ENCODE assay signal across 27 cellular contexts in the genomic region with DNA sequence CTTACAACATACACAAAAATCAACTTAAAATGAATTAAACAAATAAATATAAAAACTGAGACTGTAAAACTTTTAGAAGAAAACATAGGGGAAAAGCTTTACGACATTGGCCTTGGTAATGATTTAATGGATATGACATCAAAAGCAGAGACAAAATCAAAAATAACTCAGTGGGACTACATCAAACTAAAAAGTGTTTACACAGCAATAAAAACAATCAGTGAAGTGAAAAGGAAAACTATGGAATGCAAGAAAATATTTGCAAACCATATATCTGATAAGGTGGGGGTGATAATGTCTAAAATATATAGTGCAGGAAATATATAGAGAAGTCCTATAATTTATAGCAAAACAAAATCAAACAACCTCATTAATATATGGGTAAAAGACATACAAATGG.
"Had no signal": no experiment of that assay in that cellular context is flagged by ENCODE, and none has a peak within 500 bp of the region (broad histone marks: within the 10 kb centered on the region; RNA-seq: fewer than 3 reads in every experiment).

No MANE protein-coding gene starts in this region.

- FAIRE-seq: pancreas, small intestine had no signal

- H3K4me1 ChIP-seq: neural progenitor cell, pancreas, parathyroid adenoma, prostate gland, psoas muscle, right atrium auricular region, sigmoid colon, spleen had no signal

- H3K36me3 ChIP-seq: neural progenitor cell, neutrophil, ovary, pancreas, prostate gland, right atrium auricular region, sigmoid colon, spleen had no signal

- H3K9me3 ChIP-seq: neutrophil, ovary, pancreas, prostate gland, right atrium auricular region, sigmoid colon had no signal

- H3K4me3 ChIP-seq: neural progenitor cell, ovary, pancreas, prostate gland, psoas muscle, right atrium auricular region, sigmoid colon, skin epidermis, smooth muscle cell, spleen had no signal

- H3K4me2 ChIP-seq: neural progenitor cell, smooth muscle cell had no signal

- H3K79me2 ChIP-seq: parathyroid adenoma had no signal

- H3K27me3 ChIP-seq: neural progenitor cell, neutrophil, ovary, pancreas, right atrium auricular region, sigmoid colon, spleen had no signal

- ATAC-seq: naive thymus-derived CD8-positive, alpha-beta T cell; natural killer cell; natural killer cell treated with Interleukin-12 subunit alpha and Interleukin-12 subunit beta and Interleukin-15 and Interleukin-18, amount 100 ng/mL, for 72 hours; pancreas; psoas muscle; right cardiac atrium; sciatic nerve had no signal

- H2AFZ ChIP-seq: neural progenitor cell, parathyroid adenoma had no signal

- H3K27ac ChIP-seq: neural progenitor cell, neutrophil, ovary, pancreas, parathyroid adenoma, prostate gland, psoas muscle, right atrium auricular region, sigmoid colon, skin epidermis, spleen had no signal

- DNase-seq: naive thymus-derived CD8-positive, alpha-beta T cell; natural killer cell; nephron progenitor cell; nucleus accumbens; occipital lobe; ovary; pancreas; posterior cingulate gyrus; psoas muscle; retina; right cardiac atrium; sigmoid colon; small intestine; spleen; stimulated activated CD4-positive, alpha-beta T cell treated with anti-CD3 and anti-CD28 coated beads, Interleukin-12 subunit alpha, Interleukin-12 subunit beta, amount 100 ng/mL, for 4 hours; stimulated activated CD4-positive, alpha-beta T cell treated with anti-CD3 and anti-CD28 coated beads, Interleukin-15, amount 100 ng/mL, for 24 hours; stimulated activated CD4-positive, alpha-beta T cell treated with anti-CD3 and anti-CD28 coated beads, Interleukin-1b, Interleukin-23, amount 100 ng/mL, for 48 hours; stimulated activated CD4-positive, alpha-beta T cell treated with anti-CD3 and anti-CD28 coated beads, Interleukin-2, amount 100 ng/mL, for 24 hours had no signal

- H3K9ac ChIP-seq: neural progenitor cell, parathyroid adenoma had no signal
